Comparison of ENCODE assay signal across 7 cellular contexts in the genomic region with DNA sequence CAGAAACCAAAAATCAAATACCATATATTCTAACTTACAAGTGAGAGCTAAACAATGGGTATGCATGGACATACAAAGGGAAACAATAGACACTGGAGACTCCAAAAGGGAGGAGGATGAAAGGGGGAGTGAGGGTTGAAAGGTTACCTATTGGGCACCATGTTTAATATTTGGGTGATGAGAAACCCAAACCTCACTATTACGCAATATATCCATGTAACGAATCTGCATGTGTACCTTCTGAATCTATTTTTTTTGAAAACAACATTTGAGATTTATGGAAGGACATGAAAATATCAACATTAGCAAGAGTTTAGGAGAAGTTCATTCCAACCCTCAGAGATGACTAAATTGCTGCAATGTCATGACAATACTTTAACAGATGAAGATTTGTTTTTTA.
"Had no signal": no experiment of that assay in that cellular context is flagged by ENCODE, and none has a peak within 500 bp of the region (broad histone marks: within the 10 kb centered on the region; RNA-seq: fewer than 3 reads in every experiment).

No MANE protein-coding gene starts in this region.

- H3K27ac ChIP-seq: GM23248 had no signal

- DNase-seq: GM23248, GOT3, H9, HCEC 1CT, KG1 had no signal

- H3K9ac ChIP-seq: GM23248 had no signal

- FAIRE-seq: H54, HTR-8/SVneo had no signal

- H2AFZ ChIP-seq: GM23248 had no signal

- H3K4me3 ChIP-seq: GM23248 had no signal
